20 cellular contexts compared by ENCODE assay signal in genomic region chr1:59323879-59324278, GRCh38.
"Had no signal": no experiment of that assay in that cellular context is flagged by ENCODE, and none has a peak within 500 bp of the region (broad histone marks: within the 10 kb centered on the region; RNA-seq: fewer than 3 reads in every experiment).

No MANE protein-coding gene starts in this region.

- H2AFZ ChIP-seq: neural progenitor cell had no signal

- H3K27me3 Mint-ChIP-seq: activated B cell treated with CpG ODN at 0.5 μM for 24 hours; activated naive CD4-positive, alpha-beta T cell treated with anti-CD3 and anti-CD28 coated beads, Interleukin-2, amount 10 ng/mL, durations not matched to agents 7 days and 5 days; naive thymus-derived CD8-positive, alpha-beta T cell; stimulated activated naive B cell treated with anti-CD40 and anti-IgM and Interleukin-4, amounts not matched to agents 10 μg/mL and 1 μg/mL and 100 μg/mL, for 72 hours had no signal

- H3K9ac ChIP-seq: neural progenitor cell had no signal

- ATAC-seq: activated T-cell treated with anti-CD3 and anti-CD28 coated beads, Interleukin-2, amount 50 U/mL, for 72 hours; heart right ventricle; left lung; naive thymus-derived CD8-positive, alpha-beta T cell; sciatic nerve; stimulated activated naive B cell treated with anti-CD40 and anti-IgM and Interleukin-4, amounts not matched to agents 10 μg/mL and 1 μg/mL and 100 μg/mL, for 72 hours had no signal

- H3K27ac ChIP-seq: cardiac muscle cell, heart right ventricle, left lung, neural progenitor cell, testis, uterus had no signal

- H3K27ac Mint-ChIP-seq: activated B cell treated with CpG ODN at 0.5 μM for 24 hours; activated CD4-positive, alpha-beta memory T cell treated with anti-CD3 and anti-CD28 coated beads for 36 hours; activated naive CD4-positive, alpha-beta T cell treated with anti-CD3 and anti-CD28 coated beads, Interleukin-2, amount 10 ng/mL, durations not matched to agents 7 days and 5 days; activated T-cell treated with anti-CD3 and anti-CD28 coated beads, Interleukin-2, amount 50 U/mL, for 72 hours; naive thymus-derived CD8-positive, alpha-beta T cell; neural progenitor cell; stimulated activated naive B cell treated with anti-CD40 and anti-IgM and Interleukin-4, amounts not matched to agents 10 μg/mL and 1 μg/mL and 100 μg/mL, for 72 hours had no signal

- H3K4me1 ChIP-seq: neural progenitor cell, testis, uterus had no signal

- H3K27me3 ChIP-seq: cardiac muscle cell, heart right ventricle, left lung, neural progenitor cell, testis, uterus had no signal

- DNase-seq: activated B cell treated with CpG ODN at 0.5 μM for 24 hours; activated CD4-positive, alpha-beta memory T cell treated with anti-CD3 and anti-CD28 coated beads for 36 hours; activated CD4-positive, alpha-beta T cell treated with anti-CD3 and anti-CD28 coated beads for 48 hours; activated effector memory CD4-positive, alpha-beta T cell treated with Interleukin-2 at 50 U/mL for 16 hours; activated naive CD4-positive, alpha-beta T cell treated with anti-CD3 and anti-CD28 coated beads, Interleukin-2, amount 10 ng/mL, durations not matched to agents 7 days and 5 days; activated T-cell treated with anti-CD3 and anti-CD28 coated beads, Interleukin-2, amount 50 U/mL, for 72 hours; heart right ventricle; left lung; naive thymus-derived CD8-positive, alpha-beta T cell; stimulated activated CD4-positive, alpha-beta T cell treated with anti-CD3 and anti-CD28 coated beads, Interleukin-15, amount 100 ng/mL, for 24 hours; stimulated activated CD8-positive, alpha-beta memory T cell treated with anti-CD3 and anti-CD28 coated beads, Interleukin-4, amount 100 ng/mL, for 48 hours; stimulated activated naive B cell treated with anti-CD40 and anti-IgM and Interleukin-4, amounts not matched to agents 10 μg/mL and 1 μg/mL and 100 μg/mL, for 72 hours; T1000; testis; uterus had no signal

- H3K9me3 Mint-ChIP-seq: activated CD4-positive, alpha-beta memory T cell treated with anti-CD3 and anti-CD28 coated beads for 36 hours; activated naive CD4-positive, alpha-beta T cell treated with anti-CD3 and anti-CD28 coated beads, Interleukin-2, amount 10 ng/mL, durations not matched to agents 7 days and 5 days; neural progenitor cell had no signal

- H3K4me3 ChIP-seq: cardiac muscle cell, heart right ventricle, left lung, lung, neural progenitor cell, smooth muscle cell, testis, uterus had no signal

- H3K4me3 Mint-ChIP-seq: activated B cell treated with CpG ODN at 0.5 μM for 24 hours; activated CD4-positive, alpha-beta memory T cell treated with anti-CD3 and anti-CD28 coated beads for 36 hours; activated naive CD4-positive, alpha-beta T cell treated with anti-CD3 and anti-CD28 coated beads, Interleukin-2, amount 10 ng/mL, durations not matched to agents 7 days and 5 days; activated T-cell treated with anti-CD3 and anti-CD28 coated beads, Interleukin-2, amount 50 U/mL, for 72 hours; naive thymus-derived CD8-positive, alpha-beta T cell; neural progenitor cell; stimulated activated naive B cell treated with anti-CD40 and anti-IgM and Interleukin-4, amounts not matched to agents 10 μg/mL and 1 μg/mL and 100 μg/mL, for 72 hours had no signal

- H3K4me2 ChIP-seq: neural progenitor cell, smooth muscle cell had no signal

- H3K36me3 ChIP-seq: cardiac muscle cell, heart right ventricle, left lung, neural progenitor cell, uterus had no signal

- H3K9me3 ChIP-seq: heart right ventricle, left lung, testis, uterus had no signal
